ENCODE assay signal across 7 cellular contexts in genomic region chr20:17861620-17862019, GRCh38.
A peak's percentile ranks its signal among the peaks of the same experiment; 100 is the strongest.
DNase-seq lines count a peak whose midpoint lies in the region; ATAC-seq and TF ChIP-seq lines count a peak whose summit lies in the region.
"Not testable (repeated sequence)": the region's sequence is repeated elsewhere in the genome, so short reads cannot be mapped to it uniquely, and the experiment has no call there.

No MANE protein-coding gene starts in this region.

- not testable (repeated sequence) for H3K27ac Mint-ChIP-seq in CD14-positive monocyte
- peak overlapping the region in 2 of 6 donors; percentile 43 to 78 for H3K27ac Mint-ChIP-seq in naive B cell
- H3K27ac Mint-ChIP-seq in stimulated activated memory B cell treated with anti-CD40 and anti-IgM and Interleukin-4, amounts not matched to agents 10 μg/mL and 1 μg/mL and 100 μg/mL, for 72 hours: peak overlapping the region; percentile 1

- in situ Hi-C loops in SK-MEL-5 (cut with HindIII; ENCODE audit: low pct_unique_long_range_greater_than_20kb, low sequenced_read_pairs): not testable (repeated sequence)

- not testable (repeated sequence) for TF ChIP-seq POLR2A in thyroid gland (IDR thresholded peaks at IDR 0.05)

- H3K36me3 ChIP-seq in BLaER1, thyroid gland: not testable (repeated sequence)

- not testable (repeated sequence) for H3K27me3 Mint-ChIP-seq in CD14-positive monocyte (ENCODE audit: low read depth in 3 of 3)
- peaks cover 0 to 10% (median 0%) of the 10 kb centered on the region in 3 donors for H3K27me3 Mint-ChIP-seq in naive B cell
- peaks cover 31% of the 10 kb centered on the region for H3K27me3 Mint-ChIP-seq in stimulated activated memory B cell treated with anti-CD40 and anti-IgM and Interleukin-4, amounts not matched to agents 10 μg/mL and 1 μg/mL and 100 μg/mL, for 72 hours

- intact Hi-C loops in CD14-positive monocyte (cut with micrococcal nuclease); cardiac septum (cut with DNase I); thyroid gland (cut with DNase I): not testable (repeated sequence)

- not testable (repeated sequence) for H3K9me3 ChIP-seq in BLaER1, thyroid gland

- H3K9me3 Mint-ChIP-seq in CD14-positive monocyte; naive B cell; stimulated activated memory B cell treated with anti-CD40 and anti-IgM and Interleukin-4, amounts not matched to agents 10 μg/mL and 1 μg/mL and 100 μg/mL, for 72 hours: not testable (repeated sequence)

- not testable (repeated sequence) for H3K4me3 Mint-ChIP-seq in CD14-positive monocyte; stimulated activated memory B cell treated with anti-CD40 and anti-IgM and Interleukin-4, amounts not matched to agents 10 μg/mL and 1 μg/mL and 100 μg/mL, for 72 hours
- H3K4me3 Mint-ChIP-seq in naive B cell: peak overlapping the region; percentile 28 to 78 (median 68)

- H3K4me1 ChIP-seq in BLaER1 (peaks cover 84% of the 10 kb centered on the region), thyroid gland (peaks cover 23 to 46% of the 10 kb centered on the region in 2 donors)

- 70 to 77% methylated on average over 9 of the region's 9 CpGs for WGBS in thyroid gland, 2 donors

- not testable (repeated sequence) for H3K27ac ChIP-seq in BLaER1
- H3K27ac ChIP-seq in thyroid gland: peak overlapping the region; percentile 15 to 44 (median 20)

- DNase-seq in CD14-positive monocyte (ENCODE audit: low spot score) (peak; percentile 37), SK-MEL-5 (ENCODE audit: low read depth, low spot score) (peak; percentile 49), cardiac septum (ENCODE audit: low spot score) (peak; percentile 3), thyroid gland (peak in 1 of 2 donors; percentile 32)
- DNase-seq in naive B cell: not testable (repeated sequence)

- TF ChIP-seq CTCF in CD14-positive monocyte (IDR thresholded peaks at IDR 0.05); thyroid gland (IDR thresholded peaks at IDR 0.05): not testable (repeated sequence)

- H4K20me1 ChIP-seq in BLaER1: not testable (repeated sequence)

- H3K4me3 ChIP-seq in BLaER1; thyroid gland (replicated peaks in 1 of 3): not testable (repeated sequence)

- not testable (repeated sequence) for H3K9ac ChIP-seq in BLaER1

- not testable (repeated sequence) for H3K27me3 ChIP-seq in BLaER1, thyroid gland

- H3K4me1 Mint-ChIP-seq in CD14-positive monocyte: not testable (repeated sequence)
- H3K4me1 Mint-ChIP-seq in naive B cell: peaks cover 54 to 68% (median 62%) of the 10 kb centered on the region in 3 donors
- peaks cover 60% of the 10 kb centered on the region for H3K4me1 Mint-ChIP-seq in stimulated activated memory B cell treated with anti-CD40 and anti-IgM and Interleukin-4, amounts not matched to agents 10 μg/mL and 1 μg/mL and 100 μg/mL, for 72 hours

- not testable (repeated sequence) for ATAC-seq in naive B cell (ENCODE audit: low read depth in 2 of 2); stimulated activated memory B cell treated with anti-CD40 and anti-IgM and Interleukin-4, amounts not matched to agents 10 μg/mL and 1 μg/mL and 100 μg/mL, for 72 hours

- not testable (repeated sequence) for H3K36me3 Mint-ChIP-seq in CD14-positive monocyte; naive B cell; stimulated activated memory B cell treated with anti-CD40 and anti-IgM and Interleukin-4, amounts not matched to agents 10 μg/mL and 1 μg/mL and 100 μg/mL, for 72 hours

- peak overlapping the region; percentile 92 for H3K4me2 ChIP-seq in BLaER1
